In the genomic region with DNA sequence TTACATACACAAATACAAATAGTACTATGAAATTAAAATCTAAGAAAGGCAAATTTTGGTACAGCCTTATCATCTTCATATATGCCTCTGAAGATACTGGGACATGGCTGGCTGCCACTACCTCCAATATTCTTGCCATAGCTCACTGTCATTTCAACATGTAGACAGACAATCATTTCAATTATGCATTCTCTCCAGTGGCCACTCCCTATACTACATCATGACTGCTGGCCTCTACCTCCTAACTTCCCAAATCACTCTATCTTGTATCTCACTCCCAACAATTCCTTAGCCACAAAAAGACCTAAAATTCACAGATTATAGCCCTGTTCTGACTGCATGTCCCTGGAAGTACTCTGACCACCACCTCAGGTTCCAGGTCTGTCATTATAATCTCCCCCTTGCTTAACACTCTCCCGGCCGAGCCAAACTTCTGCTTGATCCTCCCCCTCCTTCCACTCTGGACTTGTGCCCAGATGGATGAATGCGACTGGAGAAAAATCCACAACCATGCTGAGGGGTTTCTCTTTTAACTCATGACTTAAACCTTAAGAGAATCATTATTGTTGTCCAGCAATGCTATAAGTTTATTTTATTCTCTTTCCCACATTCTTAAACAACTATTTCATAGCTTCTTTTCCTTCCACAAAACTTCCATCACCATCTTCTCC, we compare ENCODE assay signal across 13 cellular contexts.
"Had no signal": no experiment of that assay in that cellular context is flagged by ENCODE, and none has a peak within 500 bp of the region (broad histone marks: within the 10 kb centered on the region; RNA-seq: fewer than 3 reads in every experiment).

No MANE protein-coding gene starts in this region.

- H3K36me3 ChIP-seq: ascending aorta, ovary had no signal

- H3K27me3 Mint-ChIP-seq: activated naive CD8-positive, alpha-beta T cell; stimulated activated naive CD8-positive, alpha-beta T cell treated with anti-CD3 and anti-CD28 coated beads, Interleukin-15, amount 100 ng/mL, for 72 hours had no signal

- H3K4me1 Mint-ChIP-seq: central memory CD8-positive, alpha-beta T cell; neural crest cell; stimulated activated naive CD8-positive, alpha-beta T cell treated with anti-CD3 and anti-CD28 coated beads, Interleukin-15, amount 100 ng/mL, for 72 hours had no signal

- H3K4me3 Mint-ChIP-seq: activated naive CD8-positive, alpha-beta T cell; central memory CD8-positive, alpha-beta T cell; neural crest cell; stimulated activated naive CD8-positive, alpha-beta T cell treated with anti-CD3 and anti-CD28 coated beads, Interleukin-15, amount 100 ng/mL, for 72 hours had no signal

- H3K27ac ChIP-seq: ascending aorta, ovary, testis had no signal

- H3K4me1 ChIP-seq: ascending aorta, testis had no signal

- H3K36me3 Mint-ChIP-seq: activated naive CD8-positive, alpha-beta T cell had no signal

- H3K4me3 ChIP-seq: ascending aorta, ovary, testis had no signal

- ATAC-seq: activated CD4-positive, CD25-positive, alpha-beta regulatory T cell treated with anti-CD3 and anti-CD28 coated beads, Interleukin-2, amount 50 U/mL, for 24 hours; stimulated activated naive CD8-positive, alpha-beta T cell treated with anti-CD3 and anti-CD28 coated beads, Interleukin-15, amount 100 ng/mL, for 72 hours had no signal

- DNase-seq: activated CD4-positive, alpha-beta T cell treated with anti-CD3 and anti-CD28 coated beads, Interleukin-2, amount 50 U/mL, for 4 hours; activated T-cell treated with anti-CD3 and anti-CD28 coated beads, Interleukin-2, amount 50 U/mL, for 1 hour; effector memory CD4-positive, alpha-beta T cell; hippocampal formation; ovary; stimulated activated CD4-positive, alpha-beta T cell treated with anti-CD3 and anti-CD28 coated beads, Interleukin-4, amount 100 ng/mL, for 4 hours; stimulated activated naive CD8-positive, alpha-beta T cell treated with anti-CD3 and anti-CD28 coated beads, Interleukin-15, amount 100 ng/mL, for 72 hours; testis had no signal

- H3K27ac Mint-ChIP-seq: activated naive CD8-positive, alpha-beta T cell; stimulated activated naive CD8-positive, alpha-beta T cell treated with anti-CD3 and anti-CD28 coated beads, Interleukin-15, amount 100 ng/mL, for 72 hours had no signal

- H3K9me3 Mint-ChIP-seq: central memory CD8-positive, alpha-beta T cell; neural crest cell; stimulated activated naive CD8-positive, alpha-beta T cell treated with anti-CD3 and anti-CD28 coated beads, Interleukin-15, amount 100 ng/mL, for 72 hours had no signal

- H3K9me3 ChIP-seq: ascending aorta, ovary, testis had no signal

- H3K27me3 ChIP-seq: ascending aorta, ovary, testis had no signal
